ENCODE assay signal across 8 cellular contexts in genomic region chr1:204409111-204409510, GRCh38. TPM values are rescaled to one million over a fixed set of nuclear protein-coding genes. Genes with fewer than 3 reads are reported as not detected.
A peak's percentile ranks its signal among the peaks of the same experiment; 100 is the strongest.
DNase-seq lines count a peak whose midpoint lies in the region; ATAC-seq and TF ChIP-seq lines count a peak whose summit lies in the region.

No MANE protein-coding gene starts in this region.

- peaks cover 78% of the 10 kb centered on the region for H3K79me2 ChIP-seq in SK-N-SH (ENCODE audit: insufficient read depth)

- peaks cover 32% of the 10 kb centered on the region for H3K4me1 Mint-ChIP-seq in activated CD4-positive, alpha-beta memory T cell treated with anti-CD3 and anti-CD28 coated beads, Interleukin-2, amount 10 ng/mL, durations not matched to agents 7 days and 5 days
- H3K4me1 Mint-ChIP-seq in stimulated activated naive CD8-positive, alpha-beta T cell treated with anti-CD3 and anti-CD28 coated beads, Interleukin-15, amount 100 ng/mL, for 72 hours, result peaks cover 26% of the 10 kb centered on the region

- no peaks in the 10 kb centered on the region for H3K27me3 ChIP-seq in SK-N-SH (ENCODE audit: insufficient read depth)

- H3K27ac Mint-ChIP-seq in activated CD4-positive, alpha-beta memory T cell treated with anti-CD3 and anti-CD28 coated beads, Interleukin-2, amount 10 ng/mL, durations not matched to agents 7 days and 5 days, result peak overlapping the region; percentile 98
- peak overlapping the region; percentile 100 for H3K27ac Mint-ChIP-seq in stimulated activated naive CD8-positive, alpha-beta T cell treated with anti-CD3 and anti-CD28 coated beads, Interleukin-15, amount 100 ng/mL, for 72 hours

- H2AFZ ChIP-seq in SK-N-SH (ENCODE audit: low read depth), result no peak overlapping the region

- peaks cover 52 to 56% of the 10 kb centered on the region in 2 experiments for H3K36me3 ChIP-seq in SK-N-SH (replicated peaks in 1 of 2; ENCODE audit: control insufficient read depth in 1 of 2, insufficient read depth in 2 of 2, low read length in 1 of 2)

- peak overlapping the region; percentile 99 for H3K9ac ChIP-seq in SK-N-SH

- POLR2A ChIA-PET in SK-N-SH (lab: Yijun Ruan, JAX), result no interaction called here
- POLR2A ChIA-PET in activated CD4-positive, alpha-beta memory T cell treated with anti-CD3 and anti-CD28 coated beads, Interleukin-2, amount 10 ng/mL, durations not matched to agents 7 days and 5 days (lab: Charles Lee), result interaction anchor here (1.1 to 2.6 kb wide), 7 partner anchors 10 to 106 kb away, joined by 3 to 20 read pairs (median 4); no protein-coding TSS in a partner anchor

- peak overlapping the region; percentile 83 for H3K4me2 ChIP-seq in SK-N-SH

- H3K27me3 Mint-ChIP-seq in activated CD4-positive, alpha-beta memory T cell treated with anti-CD3 and anti-CD28 coated beads, Interleukin-2, amount 10 ng/mL, durations not matched to agents 7 days and 5 days, result no peaks in the 10 kb centered on the region
- H3K27me3 Mint-ChIP-seq in stimulated activated naive CD8-positive, alpha-beta T cell treated with anti-CD3 and anti-CD28 coated beads, Interleukin-15, amount 100 ng/mL, for 72 hours, result no peaks in the 10 kb centered on the region

- CTCF ChIA-PET in SK-N-SH (lab: Yijun Ruan, JAX), result interaction anchor here (0.6 to 5.8 kb wide), 7 partner anchors 11 to 280 kb away, joined by 3 to 60 read pairs (median 5); no protein-coding TSS in a partner anchor
- CTCF ChIA-PET in activated CD4-positive, alpha-beta memory T cell treated with anti-CD3 and anti-CD28 coated beads, Interleukin-2, amount 10 ng/mL, durations not matched to agents 7 days and 5 days (lab: Charles Lee), result interaction anchor here (0.9 to 4.9 kb wide), 5 partner anchors 11 to 98 kb away, joined by 3 to 87 read pairs (median 7); partner anchors contain the start of gene PIK3C2B

- H3K9me3 ChIP-seq in SK-N-SH, result no peaks in the 10 kb centered on the region

- peak overlapping the region; percentile 98 for H3K4me3 Mint-ChIP-seq in activated CD4-positive, alpha-beta memory T cell treated with anti-CD3 and anti-CD28 coated beads, Interleukin-2, amount 10 ng/mL, durations not matched to agents 7 days and 5 days
- peak overlapping the region; percentile 95 to 97 for H3K4me3 Mint-ChIP-seq in stimulated activated naive CD8-positive, alpha-beta T cell treated with anti-CD3 and anti-CD28 coated beads, Interleukin-15, amount 100 ng/mL, for 72 hours

- H3K27ac ChIP-seq in SK-N-SH (ENCODE audit: low read depth in 2 of 2, low read length in 1 of 2), result peak overlapping the region in 1 of 2 experiments; percentile 98; a peak in 1 of 4 replicates

- H3F3A ChIP-seq in SK-N-SH (replicated peaks; ENCODE audit: insufficient read depth), result peaks cover 4% of the 10 kb centered on the region

- peaks cover 66% of the 10 kb centered on the region for H3K36me3 Mint-ChIP-seq in activated CD4-positive, alpha-beta memory T cell treated with anti-CD3 and anti-CD28 coated beads, Interleukin-2, amount 10 ng/mL, durations not matched to agents 7 days and 5 days (ENCODE audit: low read depth)

- DNase-seq in SK-N-SH (no peak), NCI-H446 (lab: John Stamatoyannopoulos, UW) (no peak), GM20000 (ENCODE audit: low spot score) (no peak)
- DNase-seq in activated CD4-positive, alpha-beta memory T cell treated with anti-CD3 and anti-CD28 coated beads, Interleukin-2, amount 10 ng/mL, durations not matched to agents 7 days and 5 days, result no peak
- no peak for DNase-seq in stimulated activated naive CD8-positive, alpha-beta T cell treated with anti-CD3 and anti-CD28 coated beads, Interleukin-15, amount 100 ng/mL, for 72 hours
- no peak for DNase-seq in effector CD4-positive, alpha-beta T cell

- ATAC-seq in SK-N-SH treated with all-trans-retinoic acid at 6 μM for 48 hours, result no peak
- no peak for ATAC-seq in stimulated activated naive CD8-positive, alpha-beta T cell treated with anti-CD3 and anti-CD28 coated beads, Interleukin-15, amount 100 ng/mL, for 72 hours

- TF ChIP-seq CTCF in SK-N-SH (IDR thresholded peaks at IDR 0.05) (no peak), GM20000 (IDR thresholded peaks at IDR 0.05; ENCODE audit: extremely low read depth, missing control alignments) (no peak)

- no peaks in the 10 kb centered on the region for H3K9me3 Mint-ChIP-seq in activated CD4-positive, alpha-beta memory T cell treated with anti-CD3 and anti-CD28 coated beads, Interleukin-2, amount 10 ng/mL, durations not matched to agents 7 days and 5 days
- H3K9me3 Mint-ChIP-seq in stimulated activated naive CD8-positive, alpha-beta T cell treated with anti-CD3 and anti-CD28 coated beads, Interleukin-15, amount 100 ng/mL, for 72 hours, result no peaks in the 10 kb centered on the region

- no peak for TF ChIP-seq RAD21 in SK-N-SH (IDR thresholded peaks at IDR 0.05; ENCODE audit: low read length)

- under 1% methylated on average over 3 of the region's 3 CpGs for WGBS in SK-N-SH (ENCODE audit: low lambda C conversion rate)

- H3K4me1 ChIP-seq in SK-N-SH (ENCODE audit: control insufficient read depth in 1 of 2, insufficient read depth in 2 of 2, low read depth in 1 of 2, low read length in 1 of 2), result peaks cover 9 to 22% of the 10 kb centered on the region in 2 experiments; a peak in 3 of 4 replicates

- H3K4me3 ChIP-seq in SK-N-SH (ENCODE audit: low read depth in 2 of 2, low read length in 1 of 2) (peak overlapping the region; percentile 78 to 89), iPS-11a (ENCODE audit: low read depth, low read length) (peak overlapping the region; percentile 98)

- H3K9me2 ChIP-seq in SK-N-SH, result no peaks in the 10 kb centered on the region

- no peak for TF ChIP-seq EP300 in SK-N-SH (IDR thresholded peaks at IDR 0.05; ENCODE audit: borderline replicate concordance in 1 of 2, low read depth in 1 of 2, low read length in 1 of 2)

- peaks cover 70% of the 10 kb centered on the region for H4K20me1 ChIP-seq in SK-N-SH (ENCODE audit: insufficient read depth)

TF ChIP-seq in SK-N-SH, 30 proteins besides CTCF, POLR2A, EP300 and RAD21 (continues in another document):
- peak; percentile 76 for TF ChIP-seq REST (IDR thresholded peaks at IDR 0.05; ENCODE audit: low read depth, low read length)

TF ChIP-seq in SK-N-SH treated with all-trans-retinoic acid at 6 μM for 48 hours, 23 proteins besides CTCF, POLR2A, EP300 and RAD21:
- TF ChIP-seq ZFP3 (CRISPR knock-in tag; IDR thresholded peaks at IDR 0.05), result no peak
- TF ChIP-seq, protein P1, sequence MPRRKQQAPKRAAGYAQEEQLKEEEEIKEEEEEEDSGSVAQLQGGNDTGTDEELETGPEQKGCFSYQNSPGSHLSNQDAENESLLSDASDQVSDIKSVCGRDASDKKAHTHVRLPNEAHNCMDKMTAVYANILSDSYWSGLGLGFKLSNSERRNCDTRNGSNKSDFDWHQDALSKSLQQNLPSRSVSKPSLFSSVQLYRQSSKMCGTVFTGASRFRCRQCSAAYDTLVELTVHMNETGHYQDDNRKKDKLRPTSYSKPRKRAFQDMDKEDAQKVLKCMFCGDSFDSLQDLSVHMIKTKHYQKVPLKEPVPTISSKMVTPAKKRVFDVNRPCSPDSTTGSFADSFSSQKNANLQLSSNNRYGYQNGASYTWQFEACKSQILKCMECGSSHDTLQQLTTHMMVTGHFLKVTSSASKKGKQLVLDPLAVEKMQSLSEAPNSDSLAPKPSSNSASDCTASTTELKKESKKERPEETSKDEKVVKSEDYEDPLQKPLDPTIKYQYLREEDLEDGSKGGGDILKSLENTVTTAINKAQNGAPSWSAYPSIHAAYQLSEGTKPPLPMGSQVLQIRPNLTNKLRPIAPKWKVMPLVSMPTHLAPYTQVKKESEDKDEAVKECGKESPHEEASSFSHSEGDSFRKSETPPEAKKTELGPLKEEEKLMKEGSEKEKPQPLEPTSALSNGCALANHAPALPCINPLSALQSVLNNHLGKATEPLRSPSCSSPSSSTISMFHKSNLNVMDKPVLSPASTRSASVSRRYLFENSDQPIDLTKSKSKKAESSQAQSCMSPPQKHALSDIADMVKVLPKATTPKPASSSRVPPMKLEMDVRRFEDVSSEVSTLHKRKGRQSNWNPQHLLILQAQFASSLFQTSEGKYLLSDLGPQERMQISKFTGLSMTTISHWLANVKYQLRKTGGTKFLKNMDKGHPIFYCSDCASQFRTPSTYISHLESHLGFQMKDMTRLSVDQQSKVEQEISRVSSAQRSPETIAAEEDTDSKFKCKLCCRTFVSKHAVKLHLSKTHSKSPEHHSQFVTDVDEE (CRISPR knock-in tag; IDR thresholded peaks at IDR 0.05), result no peak
- TF ChIP-seq RARB (CRISPR knock-in tag; IDR thresholded peaks at IDR 0.05), result no peak
- TF ChIP-seq PPARA (CRISPR knock-in tag; IDR thresholded peaks at IDR 0.05; ENCODE audit: borderline replicate concordance), result no peak
- no peak for TF ChIP-seq ZFP30 (CRISPR knock-in tag; IDR thresholded peaks at IDR 0.05)
- TF ChIP-seq TOX (CRISPR knock-in tag; IDR thresholded peaks at IDR 0.05; ENCODE audit: borderline replicate concordance), result no peak
- no peak for TF ChIP-seq ARNTL (CRISPR knock-in tag; IDR thresholded peaks at IDR 0.05; ENCODE audit: borderline replicate concordance, low read depth)
- TF ChIP-seq ZNF70 (CRISPR knock-in tag; IDR thresholded peaks at IDR 0.05), result no peak
- no peak for TF ChIP-seq ZNF565 (CRISPR knock-in tag; conservative IDR thresholded peaks at IDR 0.05; ENCODE audit: low read depth)
- TF ChIP-seq ESRRG (CRISPR knock-in tag; IDR thresholded peaks at IDR 0.05), result no peak
- TF ChIP-seq, protein P2, sequence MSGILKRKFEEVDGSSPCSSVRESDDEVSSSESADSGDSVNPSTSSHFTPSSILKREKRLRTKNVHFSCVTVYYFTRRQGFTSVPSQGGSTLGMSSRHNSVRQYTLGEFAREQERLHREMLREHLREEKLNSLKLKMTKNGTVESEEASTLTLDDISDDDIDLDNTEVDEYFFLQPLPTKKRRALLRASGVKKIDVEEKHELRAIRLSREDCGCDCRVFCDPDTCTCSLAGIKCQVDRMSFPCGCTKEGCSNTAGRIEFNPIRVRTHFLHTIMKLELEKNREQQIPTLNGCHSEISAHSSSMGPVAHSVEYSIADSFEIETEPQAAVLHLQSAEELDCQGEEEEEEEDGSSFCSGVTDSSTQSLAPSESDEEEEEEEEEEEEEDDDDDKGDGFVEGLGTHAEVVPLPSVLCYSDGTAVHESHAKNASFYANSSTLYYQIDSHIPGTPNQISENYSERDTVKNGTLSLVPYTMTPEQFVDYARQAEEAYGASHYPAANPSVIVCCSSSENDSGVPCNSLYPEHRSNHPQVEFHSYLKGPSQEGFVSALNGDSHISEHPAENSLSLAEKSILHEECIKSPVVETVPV (CRISPR knock-in tag; IDR thresholded peaks at IDR 0.05), result no peak

RNA-seq across cellular contexts. Expression of gene PPP1R15B, which starts 2.5 kb away (rescaled TPM):
- 12.1 and 14.3 TPM in 2 replicates for polyA plus RNA-seq in SK-N-SH (2012; rRNA removed)
- 13.1 and 13.4 TPM in 2 replicates for polyA plus RNA-seq in SK-N-SH (2012; cell fraction: cytosol; rRNA removed)
- 10.3 and 13.2 TPM in 2 replicates for polyA plus RNA-seq in SK-N-SH (2012; cell fraction: nucleus; rRNA removed)
- 10 to 100 TPM; 76.0 to 76.1 TPM for total RNA-seq in activated CD4-positive, alpha-beta memory T cell treated with anti-CD3 and anti-CD28 coated beads, Interleukin-2, amount 10 ng/mL, durations not matched to agents 7 days and 5 days

RNA-seq across cellular contexts. Expression of gene PLEKHA6, which starts 49.4 kb away (rescaled TPM):
- 1.2 and 3.1 TPM in 2 replicates for polyA plus RNA-seq in SK-N-SH (2012; rRNA removed)
- polyA plus RNA-seq in SK-N-SH (2012; cell fraction: cytosol; rRNA removed), result 1.5 and 3.4 TPM in 2 replicates
- 6.3 and 7.7 TPM in 2 replicates for polyA plus RNA-seq in SK-N-SH (2012; cell fraction: nucleus; rRNA removed)
- total RNA-seq in activated CD4-positive, alpha-beta memory T cell treated with anti-CD3 and anti-CD28 coated beads, Interleukin-2, amount 10 ng/mL, durations not matched to agents 7 days and 5 days, result not detected
